In the genomic region with DNA sequence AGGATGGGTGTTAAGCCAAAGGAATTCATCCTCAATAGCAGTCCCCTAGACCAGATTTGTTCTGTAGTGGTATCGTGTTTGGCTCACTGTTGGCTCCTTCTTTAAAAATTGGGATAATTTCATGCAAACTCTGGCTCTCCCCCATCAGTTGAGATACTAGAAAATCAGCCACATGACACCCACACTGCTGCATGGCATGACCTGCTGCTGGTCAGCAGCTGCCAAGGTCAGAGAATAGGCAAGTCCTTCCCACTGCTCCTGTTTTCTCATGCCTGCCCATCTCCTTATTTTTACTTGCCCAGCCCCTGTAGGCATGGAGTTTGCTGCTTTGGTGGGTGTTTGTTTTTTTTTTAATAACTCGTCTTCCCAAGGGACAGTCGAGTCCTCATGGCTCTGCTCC, we compare ENCODE assay signal across 8 cellular contexts. TPM values are rescaled to one million over a fixed set of nuclear protein-coding genes. Genes with fewer than 3 reads are reported as not detected.
DNase-seq lines count a peak whose midpoint lies in the region; ATAC-seq and TF ChIP-seq lines count a peak whose summit lies in the region.

No MANE protein-coding gene starts in this region.

- H3K79me2 ChIP-seq in trophoblast cell (ENCODE audit: control insufficient read depth, insufficient read depth, low read length, poor library complexity): peaks cover 10% of the 10 kb centered on the region

- H3K36me3 ChIP-seq in GM06990 (ENCODE audit: control insufficient read depth, insufficient read depth, low read length): peaks cover 14% of the 10 kb centered on the region
- peaks cover 33% of the 10 kb centered on the region for H3K36me3 ChIP-seq in RWPE2 (ENCODE audit: low read depth)
- peaks cover 16 to 19% of the 10 kb centered on the region in 2 experiments for H3K36me3 ChIP-seq in trophoblast cell (ENCODE audit: control insufficient read depth in 1 of 2, insufficient read depth in 2 of 2, low read length in 2 of 2)

- H3K9ac ChIP-seq in trophoblast cell (ENCODE audit: low read length): no peak overlapping the region

- TF ChIP-seq CTCF in GM06990 (IDR thresholded peaks at IDR 0.05; ENCODE audit: insufficient read depth, low read length, poor library complexity, severe bottlenecking): no peak
- no peak for TF ChIP-seq CTCF in RWPE2 (IDR thresholded peaks at IDR 0.05; ENCODE audit: poor library complexity, severe bottlenecking)
- TF ChIP-seq CTCF in epithelial cell of proximal tubule (conservative IDR thresholded peaks at IDR 0.05; ENCODE audit: low read depth, low read length): no peak

- H3K4ac ChIP-seq in trophoblast cell (ENCODE audit: low read depth, low read length): no peak overlapping the region

- H2BK12ac ChIP-seq in trophoblast cell (ENCODE audit: low read length): no peak overlapping the region

- H3K79me1 ChIP-seq in trophoblast cell (ENCODE audit: low read length): peaks cover 9% of the 10 kb centered on the region

- H3K9me3 ChIP-seq in RWPE2 (ENCODE audit: severe bottlenecking) (no peaks in the 10 kb centered on the region), trophoblast cell (ENCODE audit: insufficient read depth, low read depth, low read length) (no peaks in the 10 kb centered on the region)

- H4K12ac ChIP-seq in trophoblast cell (ENCODE audit: low read depth, low read length): peak overlapping the region; percentile 86

- H3K4me3 ChIP-seq in GM06990 (replicated peaks; ENCODE audit: low read depth, low read length): peak overlapping the region; percentile 98
- peak overlapping the region; percentile 95 for H3K4me3 ChIP-seq in RWPE2 (ENCODE audit: severe bottlenecking)
- H3K4me3 ChIP-seq in epithelial cell of proximal tubule (ENCODE audit: low read depth, low read length): peak overlapping the region; percentile 100
- H3K4me3 ChIP-seq in trophoblast cell (ENCODE audit: low read depth, low read length): no peak overlapping the region

- WGBS in trophoblast cell (ENCODE audit: extremely low coverage, insufficient coverage, insufficient read length): no CpG with 5 or more reads among the region's 3 CpGs

- H2BK5ac ChIP-seq in trophoblast cell (ENCODE audit: low read depth, low read length, poor library complexity): no peak overlapping the region

- H4K91ac ChIP-seq in trophoblast cell (ENCODE audit: low read depth, low read length): no peak overlapping the region

- H3K27me3 ChIP-seq in GM06990 (replicated peaks; ENCODE audit: control insufficient read depth, insufficient read depth, low read length): no peaks in the 10 kb centered on the region
- H3K27me3 ChIP-seq in RWPE2 (ENCODE audit: insufficient read depth, poor library complexity, severe bottlenecking): no peaks in the 10 kb centered on the region
- no peaks in the 10 kb centered on the region for H3K27me3 ChIP-seq in trophoblast cell (ENCODE audit: insufficient read depth, low read length)

- no peak overlapping the region for H3K14ac ChIP-seq in trophoblast cell (ENCODE audit: low read length)

- no peak overlapping the region for H2AFZ ChIP-seq in trophoblast cell (ENCODE audit: insufficient read depth, low read length, poor library complexity)

- H3K18ac ChIP-seq in trophoblast cell (ENCODE audit: low read length): no peak overlapping the region

- no peak overlapping the region for H3K23ac ChIP-seq in trophoblast cell (ENCODE audit: low read length)

- peak overlapping the region; percentile 60 for H3K4me2 ChIP-seq in trophoblast cell (ENCODE audit: low read length)

- H3K4me1 ChIP-seq in RWPE2 (ENCODE audit: insufficient read depth, poor library complexity, severe bottlenecking): no peaks in the 10 kb centered on the region
- peaks cover 7 to 10% of the 10 kb centered on the region in 2 experiments for H3K4me1 ChIP-seq in trophoblast cell (ENCODE audit: control insufficient read depth in 1 of 2, insufficient read depth in 2 of 2, low read length in 2 of 2)

- H4K8ac ChIP-seq in trophoblast cell (ENCODE audit: low read depth, low read length): peak overlapping the region; percentile 94

- H2BK120ac ChIP-seq in trophoblast cell (ENCODE audit: insufficient read depth, low read length, poor library complexity): no peak overlapping the region

- DNase-seq in GM06990 (ENCODE audit: extremely low read depth, insufficient read length): no peak
- no peak for DNase-seq in RWPE2 (ENCODE audit: low spot score)
- DNase-seq in epithelial cell of proximal tubule (ENCODE audit: low read depth): no peak
- no peak for DNase-seq in trophoblast cell
- DNase-seq in GF-D8 (lab: John Stamatoyannopoulos, UW): no peak
- no peak for DNase-seq in SKM-1 (lab: John Stamatoyannopoulos, UW; ENCODE audit: unreplicated experiment)
- no peak for DNase-seq in SW480 (ENCODE audit: low spot score)
- no peak for DNase-seq in NCI-H2107 treated with DMSO at 0.1 percent for 48 hours (lab: John Stamatoyannopoulos, UW; ENCODE audit: unreplicated experiment)

- no peak overlapping the region for H2AK5ac ChIP-seq in trophoblast cell (ENCODE audit: low read length)

- no peak for ATAC-seq in RWPE2 (ENCODE audit: low read depth)

- H3K27ac ChIP-seq in RWPE2 (ENCODE audit: poor library complexity, severe bottlenecking) (peak overlapping the region; percentile 56), trophoblast cell (ENCODE audit: low read depth, low read length) (no peak overlapping the region)

RNA-seq across cellular contexts. Expression of gene SNRNP200, which starts 1.0 kb away (rescaled TPM):
- total RNA-seq in epithelial cell of proximal tubule: 77.2 and 88.9 TPM in 2 replicates
- polyA plus RNA-seq in trophoblast cell (2013): 75.8 and 76.3 TPM in 2 replicates

RNA-seq across cellular contexts. Expression of gene ITPRIPL1, which starts 18.7 kb away (rescaled TPM):
- 7.7 and 10.3 TPM in 2 replicates for total RNA-seq in epithelial cell of proximal tubule
- polyA plus RNA-seq in trophoblast cell (2013): 1.4 and 1.5 TPM in 2 replicates

RNA-seq across cellular contexts. Expression of gene NCAPH, which starts 29.2 kb away (rescaled TPM):
- total RNA-seq in epithelial cell of proximal tubule: 45.2 and 58.7 TPM in 2 replicates
- polyA plus RNA-seq in trophoblast cell (2013): 22.8 and 23.0 TPM in 2 replicates

RNA-seq across cellular contexts. Expression of gene CIAO1, which starts 40.3 kb away (rescaled TPM):
- total RNA-seq in epithelial cell of proximal tubule: 110 and 155 TPM in 2 replicates
- polyA plus RNA-seq in trophoblast cell (2013): 43.1 and 43.2 TPM in 2 replicates

RNA-seq across cellular contexts. Expression of gene TMEM127, which starts 40.6 kb away (rescaled TPM):
- total RNA-seq in epithelial cell of proximal tubule: 21.3 and 25.9 TPM in 2 replicates
- polyA plus RNA-seq in trophoblast cell (2013): 36.6 and 38.2 TPM in 2 replicates
